Comparison of ENCODE assay signal across 8 cellular contexts in genomic region chr6:4936681-4937041, GRCh38.
DNase-seq lines count a peak whose midpoint lies in the region; ATAC-seq and TF ChIP-seq lines count a peak whose summit lies in the region.

No MANE protein-coding gene starts in this region.

- peak; percentile 63 for TF ChIP-seq CTCF in GM12873 (IDR thresholded peaks at IDR 0.05; ENCODE audit: insufficient read depth, low read depth, low read length, missing control alignments)
- peak in 1 of 3 donors; percentile 30 for TF ChIP-seq CTCF in lower leg skin (IDR thresholded peaks at IDR 0.05)

- no peak overlapping the region for H3K27ac ChIP-seq in mesendoderm (ENCODE audit: low read depth, low read length)

- no peaks in the 10 kb centered on the region for H3K27me3 ChIP-seq in mesendoderm (ENCODE audit: insufficient read depth, low read length, poor library complexity)

- peaks cover 14% of the 10 kb centered on the region for H3K79me2 ChIP-seq in mesendoderm (ENCODE audit: control insufficient read depth, insufficient read depth, low read length)

- H3K4me2 ChIP-seq in mesendoderm (ENCODE audit: low read length), result no peak overlapping the region

- H3K4me1 ChIP-seq in mesendoderm (ENCODE audit: control insufficient read depth, low read depth, low read length), result peaks cover 3% of the 10 kb centered on the region

- H3K56ac ChIP-seq in mesendoderm (ENCODE audit: low read length), result no peak overlapping the region

- H2BK5ac ChIP-seq in mesendoderm (ENCODE audit: low read length), result no peak overlapping the region

- H3K18ac ChIP-seq in mesendoderm (ENCODE audit: low read length), result no peak overlapping the region

- intact Hi-C loops in lower leg skin (cut with DNase I; ENCODE audit: low total_unique reads), result loop anchor here (10.0 kb wide), 1 partner anchor 882 kb away; no protein-coding TSS in a partner anchor

- no peak overlapping the region for H2AK5ac ChIP-seq in mesendoderm (ENCODE audit: low read length)

- ATAC-seq in GM18861 (IDR thresholded peaks at IDR 0.05; ENCODE audit: unreplicated experiment), result no peak
- ATAC-seq in GM18505 (IDR thresholded peaks at IDR 0.05; ENCODE audit: unreplicated experiment), result no peak

- no peak for TF ChIP-seq POLR2A in GM18505 (IDR thresholded peaks at IDR 0.05; ENCODE audit: borderline replicate concordance, extremely low read depth, insufficient read depth, insufficient read length)
- no peak for TF ChIP-seq POLR2A in lower leg skin (IDR thresholded peaks at IDR 0.05)

- H3K79me1 ChIP-seq in mesendoderm (ENCODE audit: low read length), result peaks cover 18% of the 10 kb centered on the region

- no peaks in the 10 kb centered on the region for H3K36me3 ChIP-seq in mesendoderm (ENCODE audit: control insufficient read depth, insufficient read depth, low read length)

- no peak overlapping the region for H2BK120ac ChIP-seq in mesendoderm (ENCODE audit: low read depth, low read length)

- no peak overlapping the region for H4K5ac ChIP-seq in mesendoderm (ENCODE audit: low read length)

- H2BK15ac ChIP-seq in mesendoderm (replicated peaks; ENCODE audit: low read depth), result no peak overlapping the region

- H4K8ac ChIP-seq in mesendoderm (ENCODE audit: low read depth, low read length), result no peak overlapping the region

- DNase-seq in AG08396 (ENCODE audit: low spot score) (peak; percentile 56), NCI-H526 treated with DMSO at 0.1 percent for 48 hours (lab: John Stamatoyannopoulos, UW) (peak; percentile 30), cerebellum (ENCODE audit: low spot score) (peak; percentile 47), mesendoderm (peak; percentile 53), lower leg skin (ENCODE audit: low spot score in 2 of 2) (no peak)

- no peak overlapping the region for H3K23ac ChIP-seq in mesendoderm (ENCODE audit: low read length)

- H3K4ac ChIP-seq in mesendoderm (ENCODE audit: low read depth, low read length), result no peak overlapping the region

- no CpG with 5 or more reads among the region's 4 CpGs for WGBS in mesendoderm (ENCODE audit: extremely low coverage, insufficient coverage, low lambda C conversion rate)
- WGBS in lower leg skin, 2 donors, result 45 to 47% methylated on average over 4 of the region's 4 CpGs

- H3K4me3 ChIP-seq in mesendoderm (ENCODE audit: low read length), result no peak overlapping the region
- no peak overlapping the region for H3K4me3 ChIP-seq in lower leg skin (ENCODE audit: low read depth, poor library complexity, severe bottlenecking)

- no peak overlapping the region for H3K9ac ChIP-seq in mesendoderm (ENCODE audit: low read length)

Comparison
In these comparisons a context has a peak if more than half of its experiments do, and no peak if none do; other contexts are left out.
1. DNase-seq: peak in AG08396 (single experiment), NCI-H526 treated with DMSO at 0.1 percent for 48 hours (single experiment), cerebellum (single experiment) and mesendoderm (single experiment); none in lower leg skin (0 of 2).